ENCODE assay signal across 1 cellular context in genomic region chr17:68247445-68248198, GRCh38.
TF ChIP-seq lines count a peak whose summit lies in the region.

TSS of gene AMZ2 (plus strand) at chr17:68248043. CDS start at chr17:68250188, 2,145 bp downstream.

TF ChIP-seq in GM12878, 131 proteins besides CTCF, POLR2A, EP300 and RAD21 (continued from another document):
- TF ChIP-seq PKNOX1 (IDR thresholded peaks at IDR 0.05) (peak; percentile 52), HDGF (IDR thresholded peaks at IDR 0.05) (peak; percentile 12; the same call in 1 of the 2 replicates), SP1 (IDR thresholded peaks at IDR 0.05; ENCODE audit: low read depth, low read length) (peak; percentile 77), ZNF687 (IDR thresholded peaks at IDR 0.05) (peak; percentile 86), NFIC (IDR thresholded peaks at IDR 0.05; ENCODE audit: low read depth, low read length) (peak; percentile 3; the same call in 1 of the 2 replicates), HCFC1 (IDR thresholded peaks at IDR 0.05; ENCODE audit: low read length) (peak; percentile 70), CUX1 (IDR thresholded peaks at IDR 0.05; ENCODE audit: insufficient replicate concordance, low read depth, low read length) (no peak), SREBF1 (IDR thresholded peaks at IDR 0.05; ENCODE audit: low read length) (no peak), RUNX3 (IDR thresholded peaks at IDR 0.05; ENCODE audit: low read length) (peak; percentile 57), POLR2AphosphoS5 (IDR thresholded peaks at IDR 0.05; ENCODE audit: low read length) (peak; percentile 90), PBX3 (IDR thresholded peaks at IDR 0.05; ENCODE audit: insufficient replicate concordance, low read depth, low read length) (peak; percentile 17), NR2C1 (IDR thresholded peaks at IDR 0.05) (peak; percentile 17), MEF2B (IDR thresholded peaks at IDR 0.05; ENCODE audit: partially characterized antibody, poor library complexity, severe bottlenecking) (peak; percentile 6), GATAD2B (conservative IDR thresholded peaks at IDR 0.05; ENCODE audit: low read depth) (peak; percentile 71; the same call in 1 of the 2 replicates), E4F1 (IDR thresholded peaks at IDR 0.05; ENCODE audit: borderline replicate concordance, partially characterized antibody) (no peak), SMARCA5 (IDR thresholded peaks at IDR 0.05) (peak; percentile 44), TCF3 (IDR thresholded peaks at IDR 0.05; ENCODE audit: borderline replicate concordance, insufficient read depth, low read depth, low read length) (0 out of 2 replicates have a peak, but pooled peaks have one; percentile 82), ELK1 (IDR thresholded peaks at IDR 0.05; ENCODE audit: low read depth, low read length) (0 out of 2 replicates have a peak, but pooled peaks have one; percentile 30), NKRF (conservative IDR thresholded peaks at IDR 0.05) (peak; percentile 62), JUNB (IDR thresholded peaks at IDR 0.05) (no peak), MEF2A (IDR thresholded peaks at IDR 0.05; ENCODE audit: insufficient read depth, low read depth, low read length) (0 out of 2 replicates have a peak, but pooled peaks have one; percentile 38), CBFB (IDR thresholded peaks at IDR 0.05; ENCODE audit: low read depth) (peak; percentile 58; the same call in 1 of the 2 replicates), EGR1 (IDR thresholded peaks at IDR 0.05; ENCODE audit: borderline replicate concordance in 1 of 2, low read depth in 2 of 2, low read length in 2 of 2) (peak; percentile 94), PAX5 (IDR thresholded peaks at IDR 0.05; ENCODE audit: borderline replicate concordance, low read depth, low read length) (peak; percentile 10), ZNF274 (IDR thresholded peaks at IDR 0.05; ENCODE audit: insufficient read depth, insufficient read length) (no peak), LARP7 (IDR thresholded peaks at IDR 0.05) (peak; percentile 57; the same call in 1 of the 2 replicates), BCLAF1 (IDR thresholded peaks at IDR 0.05) (no peak), NR2F1 (conservative IDR thresholded peaks at IDR 0.05) (peak; percentile 60), CREM (IDR thresholded peaks at IDR 0.05; ENCODE audit: low read depth) (peak; percentile 91), MXI1 (IDR thresholded peaks at IDR 0.05; ENCODE audit: low read depth, low read length) (peak; percentile 7; the same call in 1 of the 2 replicates), IKZF1 (conservative IDR thresholded peaks at IDR 0.05) (peak; percentile 89), EED (IDR thresholded peaks at IDR 0.05; ENCODE audit: low read depth) (peak; percentile 50; the same call in 1 of the 2 replicates)
